In genomic region chr13:51419015-51419636, GRCh38 we compare ENCODE assay signal across 12 cellular contexts. TPM values are rescaled to one million over a fixed set of nuclear protein-coding genes. Genes with fewer than 3 reads are reported as not detected.
DNase-seq lines count a peak whose midpoint lies in the region; ATAC-seq, FAIRE-seq and TF ChIP-seq lines count a peak whose summit lies in the region.
"Had no signal": no experiment of that assay in that cellular context is flagged by ENCODE, and none has a peak within 500 bp of the region (broad histone marks: within the 10 kb centered on the region; RNA-seq: fewer than 3 reads in every experiment).

No MANE protein-coding gene starts in this region.

- peak; percentile 5 for FAIRE-seq in islet of Langerhans (lab: Jason Lieb, UNC)

- H3K4me3 ChIP-seq in dorsolateral prefrontal cortex = no peak overlapping the region
- H3K4me3 ChIP-seq in effector memory CD4-positive, alpha-beta T cell (ENCODE audit: insufficient read depth, low read depth, low read length, poor library complexity, severe bottlenecking) = no peak overlapping the region
- H3K4me3 ChIP-seq: right atrium auricular region had no signal

- peak; percentile 45 for ATAC-seq in GM18520 (IDR thresholded peaks at IDR 0.05; ENCODE audit: unreplicated experiment)
- ATAC-seq in GM21367 (IDR thresholded peaks at IDR 0.05; ENCODE audit: unreplicated experiment) = peak; percentile 47
- peak; percentile 71 for ATAC-seq in HG03354 (IDR thresholded peaks at IDR 0.05; ENCODE audit: poor library complexity, severe bottlenecking, unreplicated experiment)
- no peak for ATAC-seq in activated CD8-positive, alpha-beta T cell treated with anti-CD3 and anti-CD28 coated beads, Interleukin-2, amount 10 ng/mL, durations not matched to agents 7 days and 5 days

- peaks cover 65% of the 10 kb centered on the region for H3K36me3 Mint-ChIP-seq in activated CD8-positive, alpha-beta T cell treated with anti-CD3 and anti-CD28 coated beads, Interleukin-2, amount 10 ng/mL, durations not matched to agents 7 days and 5 days (ENCODE audit: low read depth)

- H3K4me3 Mint-ChIP-seq in activated CD8-positive, alpha-beta T cell treated with anti-CD3 and anti-CD28 coated beads, Interleukin-2, amount 10 ng/mL, durations not matched to agents 7 days and 5 days = no peak overlapping the region

- H3K27ac ChIP-seq in dorsolateral prefrontal cortex = no peak overlapping the region
- no peak overlapping the region for H3K27ac ChIP-seq in effector memory CD4-positive, alpha-beta T cell (ENCODE audit: insufficient read depth, low read length, poor library complexity, severe bottlenecking)
- H3K27ac ChIP-seq: right atrium auricular region had no signal

- peaks cover 15% of the 10 kb centered on the region for H3K36me3 ChIP-seq in effector memory CD4-positive, alpha-beta T cell (ENCODE audit: control insufficient read depth, insufficient read depth, low read length)
- H3K36me3 ChIP-seq: right atrium auricular region had no signal

- no peaks in the 10 kb centered on the region for H3K9me3 ChIP-seq in effector memory CD4-positive, alpha-beta T cell (ENCODE audit: control insufficient read depth, low read length)
- H3K9me3 ChIP-seq: right atrium auricular region, SK-N-SH had no signal

- H3K4me1 Mint-ChIP-seq in activated CD8-positive, alpha-beta T cell treated with anti-CD3 and anti-CD28 coated beads, Interleukin-2, amount 10 ng/mL, durations not matched to agents 7 days and 5 days (ENCODE audit: low read depth) = peaks cover 38% of the 10 kb centered on the region

- no peak for DNase-seq in dorsolateral prefrontal cortex
- no peak for DNase-seq in effector memory CD4-positive, alpha-beta T cell
- no peak for DNase-seq in activated CD8-positive, alpha-beta T cell treated with anti-CD3 and anti-CD28 coated beads, Interleukin-2, amount 10 ng/mL, durations not matched to agents 7 days and 5 days
- DNase-seq in central memory CD4-positive, alpha-beta T cell = no peak
- DNase-seq: DND-41, NCI-H2081, SK-N-SH had no signal

- peaks cover 11% of the 10 kb centered on the region for H3K9me3 Mint-ChIP-seq in activated CD8-positive, alpha-beta T cell treated with anti-CD3 and anti-CD28 coated beads, Interleukin-2, amount 10 ng/mL, durations not matched to agents 7 days and 5 days (ENCODE audit: insufficient read depth)

- CTCF ChIA-PET in activated CD8-positive, alpha-beta T cell treated with anti-CD3 and anti-CD28 coated beads, Interleukin-2, amount 10 ng/mL, durations not matched to agents 7 days and 5 days (lab: Charles Lee) = interaction anchor here (0.9 kb wide), 1 partner anchor 32 kb away, joined by 3 read pairs; no protein-coding TSS in a partner anchor

- intact Hi-C loops in dorsolateral prefrontal cortex (cut with DNase I) = no loop called here

- no peaks in the 10 kb centered on the region for H3K27me3 ChIP-seq in dorsolateral prefrontal cortex
- H3K27me3 ChIP-seq in effector memory CD4-positive, alpha-beta T cell (replicated peaks; ENCODE audit: control insufficient read depth, insufficient read depth, low read length, poor library complexity, severe bottlenecking) = no peaks in the 10 kb centered on the region
- H3K27me3 ChIP-seq: right atrium auricular region had no signal

- H3K4me1 ChIP-seq in effector memory CD4-positive, alpha-beta T cell (ENCODE audit: control insufficient read depth, insufficient read depth, low read length, poor library complexity, severe bottlenecking) = peaks cover 32% of the 10 kb centered on the region

- H3K27me3 Mint-ChIP-seq in activated CD8-positive, alpha-beta T cell treated with anti-CD3 and anti-CD28 coated beads, Interleukin-2, amount 10 ng/mL, durations not matched to agents 7 days and 5 days (ENCODE audit: low read depth) = no peaks in the 10 kb centered on the region

- no peak for TF ChIP-seq CTCF in dorsolateral prefrontal cortex (IDR thresholded peaks at IDR 0.05 in 54 of 56, conservative IDR thresholded peaks at IDR 0.05 in 2 of 56; ENCODE audit: low read depth in 1 of 56, partially characterized antibody in 56 of 56)

- POLR2A ChIA-PET in activated CD8-positive, alpha-beta T cell treated with anti-CD3 and anti-CD28 coated beads, Interleukin-2, amount 10 ng/mL, durations not matched to agents 7 days and 5 days (lab: Charles Lee) = no interaction called here

- H3K27ac Mint-ChIP-seq in activated CD8-positive, alpha-beta T cell treated with anti-CD3 and anti-CD28 coated beads, Interleukin-2, amount 10 ng/mL, durations not matched to agents 7 days and 5 days = no peak overlapping the region

RNA-seq across cellular contexts. Expression of gene INTS6, which starts 33.7 kb away (rescaled TPM):
- 10 to 100 TPM; 30.1 to 60.5 (median 42.9) TPM for total RNA-seq in dorsolateral prefrontal cortex
- 10 to 100 TPM; 48.9 to 52.0 TPM for total RNA-seq in activated CD8-positive, alpha-beta T cell treated with anti-CD3 and anti-CD28 coated beads, Interleukin-2, amount 10 ng/mL, durations not matched to agents 7 days and 5 days
